ENCODE assay signal across 16 cellular contexts in the genomic region with DNA sequence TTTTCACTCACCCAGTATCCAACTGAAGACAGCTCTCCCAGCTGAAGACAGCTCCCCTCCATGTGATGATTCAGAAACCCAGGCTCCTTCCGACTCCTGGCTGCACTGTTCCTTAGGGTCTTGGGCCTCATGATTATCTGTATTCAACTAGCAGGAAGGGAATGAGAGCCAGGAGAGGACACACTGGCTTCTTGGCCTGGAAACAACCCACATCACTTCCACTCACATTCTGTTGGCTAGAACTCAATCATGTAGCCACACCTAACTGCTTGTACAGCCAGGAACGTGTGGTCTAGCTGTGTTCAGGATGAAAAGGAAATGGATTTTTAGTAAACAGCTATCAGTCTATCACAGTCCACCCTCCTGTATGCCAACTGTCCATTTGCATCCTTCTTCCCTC.
"Had no signal": no experiment of that assay in that cellular context is flagged by ENCODE, and none has a peak within 500 bp of the region (broad histone marks: within the 10 kb centered on the region; RNA-seq: fewer than 3 reads in every experiment).

No MANE protein-coding gene starts in this region.

- H3K36me3 Mint-ChIP-seq: natural killer cell treated with Interleukin-12 subunit alpha and Interleukin-12 subunit beta and Interleukin-15 and Interleukin-18, amount 100 ng/mL, for 72 hours had no signal

- ATAC-seq: activated CD8-positive, alpha-beta T cell treated with anti-CD3 and anti-CD28 coated beads, Interleukin-2, amount 10 ng/mL, durations not matched to agents 7 days and 5 days; body of pancreas; esophagus mucosa; natural killer cell treated with Interleukin-12 subunit alpha and Interleukin-12 subunit beta and Interleukin-15 and Interleukin-18, amount 100 ng/mL, for 72 hours had no signal

- H3K27me3 Mint-ChIP-seq: central memory CD8-positive, alpha-beta T cell had no signal

- H3K27ac ChIP-seq: body of pancreas, prostate gland, sigmoid colon, SJSA1 had no signal

- H3K4me1 ChIP-seq: prostate gland, sigmoid colon had no signal

- H3K9me3 ChIP-seq: body of pancreas, prostate gland, sigmoid colon, SJSA1 had no signal

- H3K27me3 ChIP-seq: body of pancreas, sigmoid colon, SJSA1 had no signal

- H3K27ac Mint-ChIP-seq: activated CD8-positive, alpha-beta T cell treated with anti-CD3 and anti-CD28 coated beads, Interleukin-2, amount 10 ng/mL, durations not matched to agents 7 days and 5 days; natural killer cell treated with Interleukin-12 subunit alpha and Interleukin-12 subunit beta and Interleukin-15 and Interleukin-18, amount 100 ng/mL, for 72 hours; T-helper 2 cell treated with Interferon-gamma antibody and Interleukin-4, amounts not matched to agents 5 μg/mL and 100 μg/mL, for 36 hours had no signal

- DNase-seq: activated CD8-positive, alpha-beta memory T cell treated with anti-CD3 and anti-CD28 coated beads, Interleukin-2, amount 50 U/mL, for 48 hours; activated CD8-positive, alpha-beta T cell treated with anti-CD3 and anti-CD28 coated beads, Interleukin-2, amount 10 ng/mL, durations not matched to agents 7 days and 5 days; activated naive CD4-positive, alpha-beta T cell; body of pancreas; mammary epithelial cell; sigmoid colon; stimulated activated CD4-positive, alpha-beta T cell treated with anti-CD3 and anti-CD28 coated beads, Interleukin-2, amount 100 ng/mL, for 24 hours; stimulated activated naive CD4-positive, alpha-beta T cell; SW 1271; trophoblast cell had no signal

- H3K4me3 Mint-ChIP-seq: activated CD8-positive, alpha-beta T cell treated with anti-CD3 and anti-CD28 coated beads, Interleukin-2, amount 10 ng/mL, durations not matched to agents 7 days and 5 days; central memory CD8-positive, alpha-beta T cell; natural killer cell treated with Interleukin-12 subunit alpha and Interleukin-12 subunit beta and Interleukin-15 and Interleukin-18, amount 100 ng/mL, for 72 hours; T-helper 2 cell treated with Interferon-gamma antibody and Interleukin-4, amounts not matched to agents 5 μg/mL and 100 μg/mL, for 36 hours had no signal

- H3K4me3 ChIP-seq: body of pancreas, prostate gland, sigmoid colon, SJSA1 had no signal

- H3K9me3 Mint-ChIP-seq: central memory CD8-positive, alpha-beta T cell; natural killer cell treated with Interleukin-12 subunit alpha and Interleukin-12 subunit beta and Interleukin-15 and Interleukin-18, amount 100 ng/mL, for 72 hours; T-helper 2 cell treated with Interferon-gamma antibody and Interleukin-4, amounts not matched to agents 5 μg/mL and 100 μg/mL, for 36 hours had no signal

- H3K36me3 ChIP-seq: prostate gland, sigmoid colon, SJSA1 had no signal
